Comparison of ENCODE assay signal across 10 cellular contexts in genomic region chr2:15169326-15170038, GRCh38.
DNase-seq lines count a peak whose midpoint lies in the region; ATAC-seq and TF ChIP-seq lines count a peak whose summit lies in the region.
"Had no signal": no experiment of that assay in that cellular context is flagged by ENCODE, and none has a peak within 500 bp of the region (broad histone marks: within the 10 kb centered on the region; RNA-seq: fewer than 3 reads in every experiment).

No MANE protein-coding gene starts in this region.

- H3K4me1 Mint-ChIP-seq in progenitor cell of endocrine pancreas (ENCODE audit: low read depth), result peaks cover 15% of the 10 kb centered on the region

- H3K36me3 Mint-ChIP-seq in progenitor cell of endocrine pancreas (ENCODE audit: insufficient read depth), result peaks cover 5% of the 10 kb centered on the region

- H3K9me3 Mint-ChIP-seq in progenitor cell of endocrine pancreas (ENCODE audit: low read depth), result no peaks in the 10 kb centered on the region

- no peak overlapping the region for H3K4me3 Mint-ChIP-seq in progenitor cell of endocrine pancreas (ENCODE audit: low read depth)

- DNase-seq in EH (ENCODE audit: low read depth) (peak; percentile 96), SK-MEL-5 (ENCODE audit: low read depth, low spot score) (peak; percentile 66), fibroblast of the aortic adventitia (ENCODE audit: low read depth) (peak; percentile 95), progenitor cell of endocrine pancreas (ENCODE audit: low spot score, unreplicated experiment) (no peak), G401 (ENCODE audit: low spot score) (no peak), Kasumi-1 (lab: John Stamatoyannopoulos, UW) (no peak)
- DNase-seq: activated T-cell treated with anti-CD3 and anti-CD28 coated beads, Interleukin-2, amount 50 U/mL, for 1 hour; KG1 had no signal

- H3K27ac Mint-ChIP-seq in progenitor cell of endocrine pancreas, result peak overlapping the region; percentile 17

- in situ Hi-C loops in SK-MEL-5 (cut with HindIII; ENCODE audit: low pct_unique_long_range_greater_than_20kb, low sequenced_read_pairs), result no loop called here
- in situ Hi-C loops in G401 (cut with HindIII; ENCODE audit: low sequenced_read_pairs), result no loop called here

- H3K4me3 ChIP-seq in fibroblast of the aortic adventitia (ENCODE audit: low read depth, low read length), result peak overlapping the region; percentile 49

- H3K27me3 Mint-ChIP-seq in progenitor cell of endocrine pancreas, result no peaks in the 10 kb centered on the region

- no peak for ATAC-seq in GM18502 (IDR thresholded peaks at IDR 0.05; ENCODE audit: poor library complexity, unreplicated experiment)
- no peak for ATAC-seq in GM18870 (IDR thresholded peaks at IDR 0.05; ENCODE audit: unreplicated experiment)

- TF ChIP-seq CTCF in fibroblast of the aortic adventitia (IDR thresholded peaks at IDR 0.05; ENCODE audit: insufficient read depth, low read length), result no peak
- no peak for TF ChIP-seq CTCF in progenitor cell of endocrine pancreas (IDR thresholded peaks at IDR 0.05; ENCODE audit: unreplicated experiment)

Comparison
In these comparisons a context has a peak if more than half of its experiments do, and no peak if none do; other contexts are left out.
1. DNase-seq: peak in EH (single experiment), SK-MEL-5 (single experiment) and fibroblast of the aortic adventitia (single experiment); none in progenitor cell of endocrine pancreas (single experiment), G401 (single experiment) and Kasumi-1 (0 of 2).